Comparison of ENCODE assay signal across 8 cellular contexts in the genomic region with DNA sequence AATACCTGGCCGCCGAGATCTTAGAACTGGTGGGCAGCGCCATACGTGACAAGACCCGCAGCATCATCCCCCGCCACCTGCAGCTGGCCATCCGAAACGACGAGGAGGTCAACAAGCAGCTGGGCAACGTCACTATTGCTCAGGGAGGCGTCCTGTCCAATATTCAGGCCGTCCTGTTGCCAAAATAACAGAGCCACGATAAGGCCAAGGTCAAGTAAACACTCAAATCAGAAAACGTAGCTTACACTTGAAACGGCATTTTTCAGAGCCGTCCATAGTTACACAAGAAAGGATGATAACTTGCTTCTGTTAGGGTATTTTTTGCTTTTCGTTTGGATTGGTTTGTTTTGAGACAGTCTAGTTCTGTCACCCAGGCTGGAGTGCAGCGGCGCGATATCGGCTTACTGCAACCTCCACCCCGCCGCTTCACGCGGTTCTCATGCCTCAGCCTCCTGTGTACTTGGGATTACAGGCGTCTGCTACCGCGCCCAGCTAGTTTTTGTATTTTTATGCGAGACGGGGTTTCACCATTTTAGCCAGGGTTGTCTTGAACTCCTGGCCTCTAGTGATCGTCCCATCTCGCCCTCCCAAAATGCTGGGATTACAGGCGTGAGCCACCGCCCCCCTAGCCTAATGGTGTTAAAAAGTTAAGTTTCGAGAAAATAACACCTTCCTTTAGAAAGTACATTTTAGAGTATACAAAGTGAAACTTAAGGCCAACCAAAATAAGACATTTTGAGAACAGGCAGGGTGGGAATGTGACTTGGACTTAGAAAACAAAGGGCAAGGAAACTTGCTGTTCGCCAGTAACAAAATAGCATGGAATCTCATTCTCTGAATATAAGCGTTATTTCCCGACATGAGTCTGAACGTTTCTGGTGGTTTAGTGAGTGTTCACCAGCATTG. TPM values are rescaled to one million over a fixed set of nuclear protein-coding genes. Genes with fewer than 3 reads are reported as not detected.
DNase-seq lines count a peak whose midpoint lies in the region; ATAC-seq lines count a peak whose summit lies in the region.

No MANE protein-coding gene starts in this region.

- DNase-seq in CD1c-positive myeloid dendritic cell (ENCODE audit: extremely low spot score) (peak; percentile 18), Karpas-422 (no peak), left ventricle myocardium superior (peak; percentile 60), globus pallidus (ENCODE audit: low spot score) (no peak), DMS114 treated with DMSO at 0.1 percent for 48 hours (lab: John Stamatoyannopoulos, UW; ENCODE audit: unreplicated experiment) (no peak)
- DNase-seq in activated naive CD4-positive, alpha-beta T cell treated with anti-CD3 and anti-CD28 coated beads for 36 hours = peak; percentile 57

- H3K36me3 ChIP-seq in Karpas-422 (ENCODE audit: insufficient read depth, low read length) = no peaks in the 10 kb centered on the region
- H3K36me3 ChIP-seq in skeletal muscle tissue (ENCODE audit: control insufficient read depth in 3 of 3, insufficient read depth in 3 of 3, low read length in 3 of 3) = no peaks in the 10 kb centered on the region

- intact Hi-C loops in activated naive CD4-positive, alpha-beta T cell treated with anti-CD3 and anti-CD28 coated beads for 36 hours (cut with micrococcal nuclease) = loop anchor here (1.0 kb wide), 2 partner anchors 11 to 114 kb away; a partner anchor contains a TSS
- intact Hi-C loops in left ventricle myocardium superior (cut with micrococcal nuclease) = no loop called here

- H2AFZ ChIP-seq in Karpas-422 (ENCODE audit: low read length) = peak overlapping the region; percentile 62; the same call in 1 of the 2 replicates

- H3K27ac ChIP-seq in Karpas-422 (ENCODE audit: low read length) = no peak overlapping the region
- peak overlapping the region; percentile 86 for H3K27ac ChIP-seq in skeletal muscle tissue (ENCODE audit: low read depth, low read length)

- H3K27ac Mint-ChIP-seq in activated naive CD4-positive, alpha-beta T cell treated with anti-CD3 and anti-CD28 coated beads for 36 hours = peak overlapping the region; percentile 99

- H3K4me3 ChIP-seq in Karpas-422 (ENCODE audit: low read length) (peak overlapping the region; percentile 24; the same call in 1 of the 2 replicates), skeletal muscle tissue (ENCODE audit: low read length in 3 of 3) (peak overlapping the region; percentile 68 to 95 (median 81))

- H3K36me3 Mint-ChIP-seq in activated naive CD4-positive, alpha-beta T cell treated with anti-CD3 and anti-CD28 coated beads for 36 hours (ENCODE audit: low read depth) = peaks cover 3% of the 10 kb centered on the region

- peak; percentile 31 for ATAC-seq in GM21447 (IDR thresholded peaks at IDR 0.05; ENCODE audit: unreplicated experiment)
- peak; percentile 31 for ATAC-seq in left ventricle myocardium superior

- H3K4me1 Mint-ChIP-seq in activated naive CD4-positive, alpha-beta T cell treated with anti-CD3 and anti-CD28 coated beads for 36 hours (ENCODE audit: low read depth) = peaks cover 13% of the 10 kb centered on the region

- H3K9me3 ChIP-seq in Karpas-422 (ENCODE audit: low read length) (peaks cover 8% of the 10 kb centered on the region; the same call in 1 of the 2 replicates), skeletal muscle tissue (ENCODE audit: control insufficient read depth in 3 of 3, low read length in 3 of 3) (no peaks in the 10 kb centered on the region)

- peak overlapping the region; percentile 83 for H3K4me3 Mint-ChIP-seq in activated naive CD4-positive, alpha-beta T cell treated with anti-CD3 and anti-CD28 coated beads for 36 hours

- CTCF ChIA-PET in activated naive CD4-positive, alpha-beta T cell treated with anti-CD3 and anti-CD28 coated beads for 36 hours (lab: Charles Lee) = interaction anchor here (0.6 to 2.5 kb wide), 8 partner anchors 8 to 223 kb away, joined by 3 to 15 read pairs (median 4); a partner anchor contains a TSS

- no peaks in the 10 kb centered on the region for H3K79me2 ChIP-seq in Karpas-422 (ENCODE audit: low read length)

- no peaks in the 10 kb centered on the region for H3K9me3 Mint-ChIP-seq in activated naive CD4-positive, alpha-beta T cell treated with anti-CD3 and anti-CD28 coated beads for 36 hours

- H3K9me2 ChIP-seq in Karpas-422 (replicated peaks; ENCODE audit: insufficient read depth, low read length) = no peaks in the 10 kb centered on the region

- H3K9ac ChIP-seq in Karpas-422 (ENCODE audit: low read length) (no peak overlapping the region), skeletal muscle tissue (ENCODE audit: low read depth in 1 of 3, low read length in 3 of 3) (peak overlapping the region; percentile 64 to 81 (median 77))

- H3K27me3 ChIP-seq in Karpas-422 (ENCODE audit: low read length) (peaks cover 7% of the 10 kb centered on the region; the same call in 1 of the 2 replicates), skeletal muscle tissue (ENCODE audit: control insufficient read depth in 3 of 3, insufficient read depth in 3 of 3, low read length in 3 of 3) (peaks cover 0 to 19% (median 16%) of the 10 kb centered on the region in 3 donors)

- no peaks in the 10 kb centered on the region for H4K20me1 ChIP-seq in Karpas-422 (ENCODE audit: insufficient read depth, low read depth, low read length)

- H3K27me3 Mint-ChIP-seq in activated naive CD4-positive, alpha-beta T cell treated with anti-CD3 and anti-CD28 coated beads for 36 hours (ENCODE audit: low read depth) = no peaks in the 10 kb centered on the region

- peak overlapping the region; percentile 41 for H3K4me2 ChIP-seq in Karpas-422 (ENCODE audit: low read depth, low read length, poor library complexity, severe bottlenecking)

- H3K4me1 ChIP-seq in Karpas-422 (ENCODE audit: low read length) (no peaks in the 10 kb centered on the region), skeletal muscle tissue (ENCODE audit: control insufficient read depth in 3 of 3, insufficient read depth in 3 of 3, low read length in 3 of 3) (peaks cover 15 to 18% (median 17%) of the 10 kb centered on the region in 3 donors)

RNA-seq across cellular contexts. Expression of a gene that starts 42.8 kb away (rescaled TPM):
- total RNA-seq in Karpas-422 (2014; rRNA removed; shearing (Covaris generic); ENCODE audit: low replicate concordance) = 0.04 and 0.19 TPM in 2 replicates
- 1 to 10 TPM in 1 of 2 experiments, under 1 TPM in 1; 0.57 to 1.4 TPM for total RNA-seq in activated naive CD4-positive, alpha-beta T cell treated with anti-CD3 and anti-CD28 coated beads for 36 hours
- total RNA-seq in left ventricle myocardium superior = 4.5 TPM
- total RNA-seq in skeletal muscle tissue = 4.7 TPM

Comparison
In these comparisons a context has a peak if more than half of its experiments do, and no peak if none do; other contexts are left out.
1. DNase-seq: peak in CD1c-positive myeloid dendritic cell (single experiment), activated naive CD4-positive, alpha-beta T cell treated with anti-CD3 and anti-CD28 coated beads for 36 hours (single experiment) and left ventricle myocardium superior (single experiment); none in Karpas-422 (single experiment), globus pallidus (single experiment) and DMS114 treated with DMSO at 0.1 percent for 48 hours (single experiment).